ENCODE assay signal across 9 cellular contexts in the genomic region with DNA sequence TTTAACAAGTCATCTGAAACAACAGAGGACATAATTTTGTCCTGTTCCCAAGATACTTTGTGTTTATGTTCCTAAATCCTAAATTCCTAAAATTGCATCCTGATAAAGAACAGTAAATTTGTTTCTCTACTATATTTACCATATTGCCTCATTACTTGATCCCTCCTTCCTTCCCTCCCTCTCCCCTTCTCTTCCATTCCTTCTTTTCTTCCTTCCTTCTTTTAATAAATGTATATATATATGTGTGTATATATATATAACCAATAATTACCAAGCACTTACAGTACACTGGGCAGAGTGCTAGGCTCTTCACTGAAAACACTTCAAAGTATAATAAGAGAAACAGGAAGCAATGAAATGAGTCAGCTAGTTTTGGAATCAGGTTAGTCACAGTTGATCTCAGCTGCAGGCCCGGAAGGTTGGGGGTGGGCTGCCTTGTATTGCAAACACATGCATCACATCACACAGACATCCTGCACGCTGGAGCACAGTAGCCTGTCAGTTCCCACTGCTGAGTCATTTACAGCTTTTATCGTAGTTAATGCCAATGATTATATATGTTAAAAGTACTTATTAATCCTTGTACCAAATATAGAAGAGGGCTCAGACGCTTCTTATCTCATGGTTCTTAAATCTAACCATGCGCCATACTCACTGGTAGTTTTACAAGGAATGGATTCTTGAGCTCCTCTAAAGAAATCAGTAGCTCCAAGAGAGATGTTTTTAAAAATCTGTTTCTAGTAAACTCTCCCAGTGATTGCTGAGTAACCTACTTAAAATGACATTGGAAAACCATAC.
A peak's percentile ranks its signal among the peaks of the same experiment; 100 is the strongest.
DNase-seq lines count a peak whose midpoint lies in the region; ATAC-seq and TF ChIP-seq lines count a peak whose summit lies in the region.
"Had no signal": no experiment of that assay in that cellular context is flagged by ENCODE, and none has a peak within 500 bp of the region (broad histone marks: within the 10 kb centered on the region; RNA-seq: fewer than 3 reads in every experiment).

No MANE protein-coding gene starts in this region.

- peak; percentile 73 for DNase-seq in GDM1 (lab: John Stamatoyannopoulos, UW)
- peak; percentile 80 for DNase-seq in HS-5 (ENCODE audit: low read depth)
- peak; percentile 31 for DNase-seq in activated effector memory CD4-positive, alpha-beta T cell treated with Interleukin-2 at 50 U/mL for 16 hours
- peak; percentile 99 for DNase-seq in iris pigment epithelial cell (ENCODE audit: low read depth)
- peak; percentile 67 for DNase-seq in stimulated activated CD8-positive, alpha-beta memory T cell treated with anti-CD3 and anti-CD28 coated beads, Interleukin-4, amount 100 ng/mL, for 48 hours
- DNase-seq in activated gamma-delta T cell treated with Interleukin-2 at 50 U/mL for 16 hours, result no peak
- DNase-seq: heart left ventricle had no signal

- ATAC-seq in GM21447 (IDR thresholded peaks at IDR 0.05; ENCODE audit: unreplicated experiment), result peak; percentile 79

TF ChIP-seq in PFSK-1, 5 proteins besides CTCF, POLR2A, EP300 and RAD21:
- TF ChIP-seq SIN3A (IDR thresholded peaks at IDR 0.05; ENCODE audit: borderline replicate concordance, insufficient read depth, low read length) (peak; percentile 68; the same call in 1 of the 2 replicates), POLR2AphosphoS5 (IDR thresholded peaks at IDR 0.05; ENCODE audit: low read depth, low read length) (no peak), FOXP2 (optimal IDR thresholded peaks at IDR 0.05; ENCODE audit: borderline replicate concordance, extremely low read depth, extremely low read length, insufficient read depth) (peak; percentile 57)
